Comparison of ENCODE assay signal across 17 cellular contexts in genomic region chr5:27524515-27524914, GRCh38.
"Had no signal": no experiment of that assay in that cellular context is flagged by ENCODE, and none has a peak within 500 bp of the region (broad histone marks: within the 10 kb centered on the region; RNA-seq: fewer than 3 reads in every experiment).

No MANE protein-coding gene starts in this region.

- DNase-seq: KBM-7, MV-4-11, NCI-H1048, NCI-H1105, NCI-H1417, NCI-H1436 treated with DMSO at 0.1 percent for 48 hours, NCI-H1694, NCI-H187 treated with DMSO at 0.1 percent for 48 hours, NCI-H2029 treated with DMSO at 0.1 percent for 48 hours, NCI-H2107, NCI-H2227 treated with DMSO at 0.1 percent for 48 hours, NCI-H524 treated with DMSO at 0.1 percent for 48 hours, NCI-H69, NCI-H774, SHP77, SK-N-SH had no signal

- H3K9me3 ChIP-seq: SK-N-SH had no signal

- H3K27ac ChIP-seq: RWPE1 had no signal
